Comparison of ENCODE assay signal across 8 cellular contexts in genomic region chr10:71217266-71218045, GRCh38. TPM values are rescaled to one million over a fixed set of nuclear protein-coding genes. Genes with fewer than 3 reads are reported as not detected.
A peak's percentile ranks its signal among the peaks of the same experiment; 100 is the strongest.
DNase-seq lines count a peak whose midpoint lies in the region; ATAC-seq, FAIRE-seq and TF ChIP-seq lines count a peak whose summit lies in the region.

No MANE protein-coding gene starts in this region.

- H3K4me3 ChIP-seq in HCT116 (replicated peaks in 1 of 2; ENCODE audit: low read depth in 1 of 2, low read length in 2 of 2) (peak overlapping the region; percentile 47 to 66), GM12878 (no peak overlapping the region), skeletal muscle tissue (ENCODE audit: low read length in 3 of 3) (peak overlapping the region; percentile 61 to 69 (median 68))

- H3K9me3 ChIP-seq in HCT116 (ENCODE audit: control insufficient read depth in 1 of 2, insufficient read depth in 1 of 2, low read depth in 1 of 2, low read length in 2 of 2) (no peaks in the 10 kb centered on the region), GM12878 (replicated peaks; ENCODE audit: control insufficient read depth, insufficient read depth, low read length) (no peaks in the 10 kb centered on the region), skeletal muscle tissue (ENCODE audit: control insufficient read depth in 3 of 3, low read length in 3 of 3) (no peaks in the 10 kb centered on the region)

- TF ChIP-seq CTCF in HCT116 (IDR thresholded peaks at IDR 0.05 in 2 of 3, conservative IDR thresholded peaks at IDR 0.05 in 1 of 3; ENCODE audit: borderline replicate concordance in 1 of 3, insufficient read depth in 1 of 3, low read depth in 2 of 3, low read length in 2 of 3), result no peak
- no peak for TF ChIP-seq CTCF in GM12878 (IDR thresholded peaks at IDR 0.05 in 2 of 3, conservative IDR thresholded peaks at IDR 0.05 in 1 of 3; ENCODE audit: control insufficient read depth in 2 of 3, extremely low read depth in 1 of 3, insufficient read depth in 1 of 3, low read depth in 3 of 3, low read length in 3 of 3)

- peak overlapping the region; percentile 55 for H3K9ac ChIP-seq in HCT116 (ENCODE audit: low read length)
- no peak overlapping the region for H3K9ac ChIP-seq in GM12878 (ENCODE audit: control insufficient read depth, insufficient read depth, low read length)
- H3K9ac ChIP-seq in skeletal muscle tissue (ENCODE audit: low read depth in 1 of 3, low read length in 3 of 3), result peak overlapping the region; percentile 30 to 66 (median 64)

- SMC1A ChIA-PET in GM12878 (lab: Charles Lee; ENCODE audit: uncharacterized antibody, unreplicated experiment), result no interaction called here

- no peak for TF ChIP-seq POLR2A in HCT116 (IDR thresholded peaks at IDR 0.05; ENCODE audit: borderline replicate concordance, extremely low read depth, insufficient read depth, insufficient read length)
- TF ChIP-seq POLR2A in GM12878 (IDR thresholded peaks at IDR 0.05; ENCODE audit: low read depth, low read length), result no peak

- POLR2A ChIA-PET in HCT116 (lab: Charles Lee), result interaction anchor here (0.8 kb wide), 2 partner anchors 32 to 53 kb away, joined by 4 to 5 read pairs; no protein-coding TSS in a partner anchor
- POLR2A ChIA-PET in GM12878 (lab: Charles Lee), result no interaction called here

- CTCF ChIA-PET in HCT116 (lab: Charles Lee), result interaction anchor here (0.6 to 1.9 kb wide), 5 partner anchors 9 to 92 kb away, joined by 3 to 7 read pairs (median 4); no protein-coding TSS in a partner anchor
- CTCF ChIA-PET in GM12878 (lab: Yijun Ruan, JAX), result interaction anchor here (1.3 kb wide), 1 partner anchor 293 kb away, joined by 5 read pairs; no protein-coding TSS in a partner anchor

- RAD21 ChIA-PET in HCT116 (lab: Charles Lee; ENCODE audit: low non-redundant PET in 1 of 2, low total read pairs in 2 of 2, uncharacterized antibody in 2 of 2, unreplicated experiment in 2 of 2) (no interaction called here), GM12878 (lab: Charles Lee; ENCODE audit: unreplicated experiment) (no interaction called here)

- H3K79me2 ChIP-seq in HCT116 (ENCODE audit: insufficient read depth, low read length) (peaks cover 36% of the 10 kb centered on the region; the same call in 1 of the 2 replicates), GM12878 (ENCODE audit: control insufficient read depth, insufficient read depth, low read length) (no peaks in the 10 kb centered on the region)

- H3K27me3 ChIP-seq in HCT116 (ENCODE audit: insufficient read depth, low read length) (no peaks in the 10 kb centered on the region), GM12878 (replicated peaks in 1 of 2; ENCODE audit: control insufficient read depth in 2 of 2, insufficient read depth in 2 of 2, low read length in 1 of 2) (peaks cover 8 to 10% of the 10 kb centered on the region in 2 experiments), skeletal muscle tissue (ENCODE audit: control insufficient read depth in 3 of 3, insufficient read depth in 3 of 3, low read length in 3 of 3) (no peaks in the 10 kb centered on the region)

- FAIRE-seq in GM12878 (lab: Jason Lieb, UNC), result no peak

- DNase-seq in Ammon's horn (ENCODE audit: low spot score) (peak; percentile 31), HCT116 (ENCODE audit: low read depth, low spot score) (no peak), GM12878 (ENCODE audit: low read depth, low spot score) (no peak), iPS-NIHi11 (ENCODE audit: low spot score) (peak; percentile 78), NCI-H2107 (lab: John Stamatoyannopoulos, UW) (no peak), foreskin melanocyte (no peak)

- no peak for TF ChIP-seq RAD21 in HCT116 (IDR thresholded peaks at IDR 0.05; ENCODE audit: low read depth)
- TF ChIP-seq RAD21 in GM12878 (IDR thresholded peaks at IDR 0.05; ENCODE audit: insufficient read depth, low read depth, low read length), result no peak

- H4K20me1 ChIP-seq in HCT116 (ENCODE audit: insufficient read depth) (no peaks in the 10 kb centered on the region), GM12878 (ENCODE audit: control insufficient read depth, insufficient read depth) (no peaks in the 10 kb centered on the region)

- H3K27ac ChIP-seq in HCT116 (ENCODE audit: low read depth, low read length) (peak overlapping the region; percentile 56), GM12878 (ENCODE audit: control insufficient read depth, insufficient read depth) (no peak overlapping the region), skeletal muscle tissue (ENCODE audit: low read depth, low read length) (peak overlapping the region; percentile 40)

- 33% methylated on average over 38 of the region's 57 CpGs for WGBS in GM12878 (ENCODE audit: insufficient coverage, insufficient replicate concordance, low lambda C conversion rate, missing lambda C conversion rate)

- intact Hi-C loops in HCT116 (cut with micrococcal nuclease) (no loop called here), GM12878 (cut with micrococcal nuclease; ENCODE audit: unreplicated experiment) (no loop called here)

- peaks cover 43 to 58% of the 10 kb centered on the region in 2 experiments for H3K4me1 ChIP-seq in HCT116 (ENCODE audit: control insufficient read depth in 1 of 2, insufficient read depth in 2 of 2, low read length in 2 of 2)
- H3K4me1 ChIP-seq in GM12878 (ENCODE audit: control insufficient read depth, insufficient read depth, low read length), result no peaks in the 10 kb centered on the region
- H3K4me1 ChIP-seq in skeletal muscle tissue (ENCODE audit: control insufficient read depth in 3 of 3, insufficient read depth in 3 of 3, low read length in 3 of 3), result peaks cover 19 to 41% (median 40%) of the 10 kb centered on the region in 3 donors

- no peaks in the 10 kb centered on the region for H3K9me2 ChIP-seq in HCT116 (ENCODE audit: insufficient read depth)

- no peaks in the 10 kb centered on the region for H3K36me3 ChIP-seq in HCT116 (ENCODE audit: control insufficient read depth in 1 of 2, insufficient read depth in 2 of 2, low read length in 2 of 2)
- H3K36me3 ChIP-seq in GM12878 (ENCODE audit: control insufficient read depth in 2 of 2, insufficient read depth in 2 of 2, low read length in 1 of 2), result no peaks in the 10 kb centered on the region
- no peaks in the 10 kb centered on the region for H3K36me3 ChIP-seq in skeletal muscle tissue (ENCODE audit: control insufficient read depth in 3 of 3, insufficient read depth in 3 of 3, low read length in 3 of 3)

- H2AFZ ChIP-seq in HCT116 (ENCODE audit: low read depth, low read length, poor library complexity, severe bottlenecking) (no peak overlapping the region), GM12878 (ENCODE audit: control insufficient read depth, low read depth, low read length) (no peak overlapping the region)

- ATAC-seq in HCT116 (peak; percentile 65), GM12878 (peak; percentile 59), GM18867 (IDR thresholded peaks at IDR 0.05; ENCODE audit: unreplicated experiment) (no peak)

- TSS peak; percentile 74 for BruUV-seq in HCT116 (replicated peaks; lab: Mats Ljungman, UMichigan)
- BruUV-seq in GM12878 (replicated peaks; lab: Mats Ljungman, UMichigan), result no TSS peak

- H3K4me2 ChIP-seq in HCT116 (ENCODE audit: low read length) (peak overlapping the region; percentile 82), GM12878 (ENCODE audit: control insufficient read depth, insufficient read depth) (peak overlapping the region; percentile 47)

- no peak for TF ChIP-seq EP300 in GM12878 (IDR thresholded peaks at IDR 0.05; ENCODE audit: borderline replicate concordance in 1 of 2, control insufficient read depth in 1 of 2, low read depth in 2 of 2, low read length in 2 of 2)

- in situ Hi-C loops in GM12878 (cut with MboI), result no loop called here

TF ChIP-seq in GM12878, 131 proteins besides CTCF, POLR2A, EP300 and RAD21 (continues in another document):
- TF ChIP-seq NFIC (IDR thresholded peaks at IDR 0.05; ENCODE audit: low read depth, low read length), result no peak
- TF ChIP-seq MXI1 (IDR thresholded peaks at IDR 0.05; ENCODE audit: low read depth, low read length), result no peak
- no peak for TF ChIP-seq HDGF (IDR thresholded peaks at IDR 0.05)
- TF ChIP-seq HDAC2 (IDR thresholded peaks at IDR 0.05), result no peak
- TF ChIP-seq TARDBP (IDR thresholded peaks at IDR 0.05; ENCODE audit: borderline replicate concordance), result no peak
- TF ChIP-seq SUPT20H (IDR thresholded peaks at IDR 0.05; ENCODE audit: borderline replicate concordance, control insufficient read depth, low read depth, low read length), result no peak
- no peak for TF ChIP-seq POLR2AphosphoS5 (IDR thresholded peaks at IDR 0.05; ENCODE audit: low read length)
- TF ChIP-seq TCF12 (IDR thresholded peaks at IDR 0.05; ENCODE audit: low read depth, low read length), result no peak
- TF ChIP-seq RUNX3 (IDR thresholded peaks at IDR 0.05; ENCODE audit: low read length), result no peak
- no peak for TF ChIP-seq NR2F1 (conservative IDR thresholded peaks at IDR 0.05)

RNA-seq across cellular contexts. Expression of gene UNC5B, which starts 5.1 kb away (rescaled TPM):
- total RNA-seq in HCT116 (2021; ENCODE audit: unreplicated experiment) (22.0 TPM), GM12878 (2014; rRNA removed) (not detected in 2 replicates), GM12878 (2014; rRNA removed; fragmentation: Illumina TruSeq; extraction: Trizol) (not detected in 2 replicates), GM12878 (2021) (0.08 and 0.11 TPM in 2 replicates), skeletal muscle tissue (6.3 TPM)
- polyA plus RNA-seq in HCT116 (2012), result 29.6 and 41.5 TPM in 2 replicates
- not detected in 2 replicates for total RNA-seq in GM12878 (2013; cell fraction: nucleolus; rRNA removed)
- polyA plus RNA-seq in GM12878 (2011; ENCODE audit: low read depth), result not detected
- polyA plus RNA-seq in GM12878 (2011; rRNA removed) (not detected in 2 replicates), GM12878 (2014; fragmentation: Illumina TruSeq; extraction: Trizol) (not detected in 2 replicates), GM12878 (2014; fragmentation: Nextera tagmentation; extraction: Ambion mirVana) (not detected), GM12878 (2014; rRNA removed) (not detected in 2 replicates), GM12878 (2016; fragmentation: Nextera tagmentation; extraction: Ambion mirVana) (under 1 TPM in 1 of 2 experiments, not detected in 1; 0.03 TPM)
- polyA plus RNA-seq in GM12878 (2011; cell fraction: cytosol; rRNA removed), result 0.01 and 0.02 TPM in 2 replicates
- polyA plus RNA-seq in GM12878 (2011; cell fraction: nucleus; rRNA removed), result 0.03 and 0.04 TPM in 2 replicates
- polyA plus RNA-seq in GM12878 (2012), result 0.03 TPM in 1 of 2 replicates, not detected in the other
- not detected in 2 replicates for polyA minus RNA-seq in GM12878 (2011; rRNA and poly(A)+ RNA removed)
- 0.10 TPM in 1 of 2 replicates, not detected in the other for polyA minus RNA-seq in GM12878 (2011; cell fraction: cytosol; rRNA and poly(A)+ RNA removed)
- polyA minus RNA-seq in GM12878 (2011; cell fraction: nucleus; rRNA and poly(A)+ RNA removed), result 0.10 TPM in 1 of 2 replicates, not detected in the other

Comparison
In these comparisons a context has a peak if more than half of its experiments do, and no peak if none do; other contexts are left out.
1. DNase-seq: peak in Ammon's horn (single experiment) and iPS-NIHi11 (single experiment); none in HCT116 (single experiment), GM12878 (single experiment), NCI-H2107 (single experiment) and foreskin melanocyte (single experiment).